In the genomic region with DNA sequence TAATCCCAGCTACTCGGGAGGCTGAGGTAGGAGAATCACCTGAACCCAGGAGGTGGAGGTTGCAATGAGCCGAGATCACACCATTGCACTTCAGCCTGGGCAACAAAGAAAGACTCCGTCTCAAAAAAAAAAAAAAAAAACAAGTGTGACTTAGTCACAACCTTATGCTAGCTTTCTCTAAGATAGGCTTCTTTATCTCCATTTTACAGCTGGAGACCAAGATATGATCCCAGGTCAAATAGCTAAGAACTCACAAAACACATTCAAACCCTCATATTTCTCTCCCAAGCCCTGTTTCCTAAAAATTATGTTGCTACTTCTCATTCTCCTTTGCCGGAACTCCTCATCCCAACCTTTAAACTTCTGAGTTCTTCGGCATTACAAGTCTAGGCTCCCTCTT, we compare ENCODE assay signal across 19 cellular contexts.
"Had no signal": no experiment of that assay in that cellular context is flagged by ENCODE, and none has a peak within 500 bp of the region (broad histone marks: within the 10 kb centered on the region; RNA-seq: fewer than 3 reads in every experiment).

No MANE protein-coding gene starts in this region.

- DNase-seq: activated CD4-positive, alpha-beta memory T cell treated with anti-CD3 and anti-CD28 coated beads for 36 hours; activated CD4-positive, alpha-beta T cell treated with anti-CD3 and anti-CD28 coated beads, Interleukin-2, amount 10 ng/mL, durations not matched to agents 24 days and 14 days; activated CD8-positive, alpha-beta memory T cell treated with anti-CD3 and anti-CD28 coated beads, Interleukin-2, amount 50 U/mL, for 4 hours; activated naive CD4-positive, alpha-beta T cell; activated T-cell treated with anti-CD3 and anti-CD28 coated beads, Interleukin-2, amount 50 U/mL, for 4 hours; dermis blood vessel endothelial cell; effector CD4-positive, alpha-beta T cell; esophagus squamous epithelium; foreskin melanocyte; heart right ventricle; kidney glomerular epithelial cell; left lung; lower lobe of right lung; mucosa of descending colon; right cardiac atrium; stimulated activated CD4-positive, alpha-beta T cell treated with anti-CD3 and anti-CD28 coated beads, Interleukin-15, amount 100 ng/mL, for 24 hours; stimulated activated CD4-positive, alpha-beta T cell treated with anti-CD3 and anti-CD28 coated beads, Interleukin-2, amount 100 ng/mL, for 24 hours; stimulated activated naive CD4-positive, alpha-beta T cell; T1000 had no signal
